In genomic region chr1:247209306-247209900, GRCh38 we compare ENCODE assay signal across 8 cellular contexts. TPM values are rescaled to one million over a fixed set of nuclear protein-coding genes. Genes with fewer than 3 reads are reported as not detected.
DNase-seq lines count a peak whose midpoint lies in the region; ATAC-seq, FAIRE-seq and TF ChIP-seq lines count a peak whose summit lies in the region.

No MANE protein-coding gene starts in this region.

- FAIRE-seq in GM19239 (lab: Jason Lieb, UNC), result no peak

- no peak for ATAC-seq in GM21717 (IDR thresholded peaks at IDR 0.05; ENCODE audit: unreplicated experiment)

- DNase-seq in GM06990 (ENCODE audit: extremely low read depth, insufficient read length), result no peak
- peak; percentile 33 for DNase-seq in RPMI7951 (ENCODE audit: low read depth)
- peak; percentile 5 for DNase-seq in fibroblast of gingiva (ENCODE audit: low read depth)
- no peak for DNase-seq in retinal pigment epithelial cell (ENCODE audit: low read depth)
- no peak for DNase-seq in NCI-H1092 (lab: John Stamatoyannopoulos, UW)
- no peak for DNase-seq in HEK293T (ENCODE audit: extremely low spot score)
- DNase-seq in GM19239 (ENCODE audit: insufficient read length, low spot score), result no peak

- TF ChIP-seq CTCF in GM06990 (IDR thresholded peaks at IDR 0.05; ENCODE audit: insufficient read depth, low read length, poor library complexity, severe bottlenecking) (no peak), retinal pigment epithelial cell (conservative IDR thresholded peaks at IDR 0.05; ENCODE audit: low read depth, low read length) (no peak)

- H3K36me3 ChIP-seq in GM06990 (ENCODE audit: control insufficient read depth, insufficient read depth, low read length), result peaks cover 6% of the 10 kb centered on the region

- POLR2A ChIA-PET in HEK293T (lab: Yijun Ruan, JAX), result no interaction called here

- no peaks in the 10 kb centered on the region for H3K27me3 ChIP-seq in GM06990 (replicated peaks; ENCODE audit: control insufficient read depth, insufficient read depth, low read length)

- CTCF ChIA-PET in HEK293T (lab: Yijun Ruan, JAX), result no interaction called here

- H3K4me3 ChIP-seq in GM06990 (replicated peaks; ENCODE audit: low read depth, low read length), result peak overlapping the region; percentile 91
- peak overlapping the region; percentile 93 for H3K4me3 ChIP-seq in retinal pigment epithelial cell (ENCODE audit: low read length)

TF ChIP-seq in HEK293T, 16 proteins besides CTCF, POLR2A, EP300 and RAD21:
- no peak for TF ChIP-seq ELF4 (IDR thresholded peaks at IDR 0.05)
- no peak for TF ChIP-seq FOXA1 (IDR thresholded peaks at IDR 0.05)
- TF ChIP-seq SUZ12 (IDR thresholded peaks at IDR 0.05), result no peak

RNA-seq across cellular contexts. Expression of gene ZNF124, which starts 37.6 kb away (rescaled TPM):
- total RNA-seq in RPMI7951 (2014; rRNA removed; shearing (Covaris generic)), result 16.1 and 17.2 TPM in 2 replicates

RNA-seq across cellular contexts. Expression of gene VN1R5, which starts 46.5 kb away (rescaled TPM):
- total RNA-seq in RPMI7951 (2014; rRNA removed; shearing (Covaris generic)), result not detected in 2 replicates

Comparison
In these comparisons a context has a peak if more than half of its experiments do, and no peak if none do; other contexts are left out.
1. DNase-seq: peak in RPMI7951 (single experiment) and fibroblast of gingiva (single experiment); none in GM06990 (single experiment), retinal pigment epithelial cell (single experiment), NCI-H1092 (single experiment), HEK293T (single experiment) and GM19239 (single experiment).